ENCODE assay signal across 8 cellular contexts in genomic region chr13:40060318-40061007, GRCh38.
DNase-seq lines count a peak whose midpoint lies in the region; ATAC-seq and TF ChIP-seq lines count a peak whose summit lies in the region.

No MANE protein-coding gene starts in this region.

- no peak overlapping the region for H3K27ac Mint-ChIP-seq in CD8-positive, alpha-beta T cell

- H3K4me3 ChIP-seq in CD8-positive, alpha-beta T cell (ENCODE audit: low read depth, low read length) = no peak overlapping the region

- no peaks in the 10 kb centered on the region for H3K9me3 Mint-ChIP-seq in CD8-positive, alpha-beta T cell

- peak; percentile 20 to 69 for DNase-seq in NCI-H524 (lab: John Stamatoyannopoulos, UW)
- DNase-seq in NCI-H524 treated with DMSO at 0.1 percent for 48 hours (lab: John Stamatoyannopoulos, UW) = no peak
- DNase-seq in H4 (ENCODE audit: low spot score) = peak; percentile 38
- DNase-seq in NCI-H1694 treated with DMSO at 0.1 percent for 48 hours (lab: John Stamatoyannopoulos, UW) = peak; percentile 97
- DNase-seq in dermis blood vessel endothelial cell = peak; percentile 57
- DNase-seq in stimulated activated CD4-positive, alpha-beta T cell treated with anti-CD3 and anti-CD28 coated beads, Interleukin-12 subunit alpha, Interleukin-12 subunit beta, amount 100 ng/mL, for 24 hours (ENCODE audit: low read depth in 2 of 2) = peak; percentile 20 to 24
- no peak for DNase-seq in cerebellar cortex (ENCODE audit: low spot score)
- DNase-seq in CD8-positive, alpha-beta T cell = no peak

- no peaks in the 10 kb centered on the region for H3K9me3 ChIP-seq in CD8-positive, alpha-beta T cell (ENCODE audit: low read length)

- no peak for ATAC-seq in CD8-positive, alpha-beta T cell

- H3K4me1 Mint-ChIP-seq in CD8-positive, alpha-beta T cell (ENCODE audit: low read depth) = peaks cover 4% of the 10 kb centered on the region

- no peaks in the 10 kb centered on the region for H3K36me3 ChIP-seq in CD8-positive, alpha-beta T cell (ENCODE audit: insufficient read depth, low read length)

- no peaks in the 10 kb centered on the region for H3K27me3 ChIP-seq in CD8-positive, alpha-beta T cell (ENCODE audit: insufficient read depth, low read length)

- H3K4me1 ChIP-seq in CD8-positive, alpha-beta T cell (ENCODE audit: insufficient read depth, low read length) = no peaks in the 10 kb centered on the region

- intact Hi-C loops in CD8-positive, alpha-beta T cell (cut with DNase I, micrococcal nuclease) = no loop called here

- H3K4me3 Mint-ChIP-seq in CD8-positive, alpha-beta T cell = no peak overlapping the region

- no peaks in the 10 kb centered on the region for H3K27me3 Mint-ChIP-seq in CD8-positive, alpha-beta T cell (ENCODE audit: low read depth)

- H3K36me3 Mint-ChIP-seq in CD8-positive, alpha-beta T cell = no peaks in the 10 kb centered on the region

- H3K27ac ChIP-seq in CD8-positive, alpha-beta T cell (ENCODE audit: low read depth, low read length) = no peak overlapping the region

- no peak for TF ChIP-seq CTCF in CD8-positive, alpha-beta T cell (IDR thresholded peaks at IDR 0.05)

- CTCF ChIA-PET in CD8-positive, alpha-beta T cell (lab: Charles Lee) = interaction anchor here (0.6 to 2.3 kb wide), 2 partner anchors 9 to 41 kb away, joined by 3 to 9 read pairs; no protein-coding TSS in a partner anchor

- POLR2A ChIA-PET in CD8-positive, alpha-beta T cell (lab: Charles Lee) = interaction anchor here (1.0 kb wide), 1 partner anchor 48 kb away, joined by 3 read pairs; no protein-coding TSS in a partner anchor

Comparison
In these comparisons a context has a peak if more than half of its experiments do, and no peak if none do; other contexts are left out.
1. DNase-seq: peak in NCI-H524 (2 of 2), H4 (single experiment), NCI-H1694 treated with DMSO at 0.1 percent for 48 hours (single experiment), dermis blood vessel endothelial cell (single experiment) and stimulated activated CD4-positive, alpha-beta T cell treated with anti-CD3 and anti-CD28 coated beads, Interleukin-12 subunit alpha, Interleukin-12 subunit beta, amount 100 ng/mL, for 24 hours (2 of 2); none in NCI-H524 treated with DMSO at 0.1 percent for 48 hours (single experiment), cerebellar cortex (single experiment) and CD8-positive, alpha-beta T cell (0 of 7).